ENCODE assay signal across 1 cellular context in the genomic region with DNA sequence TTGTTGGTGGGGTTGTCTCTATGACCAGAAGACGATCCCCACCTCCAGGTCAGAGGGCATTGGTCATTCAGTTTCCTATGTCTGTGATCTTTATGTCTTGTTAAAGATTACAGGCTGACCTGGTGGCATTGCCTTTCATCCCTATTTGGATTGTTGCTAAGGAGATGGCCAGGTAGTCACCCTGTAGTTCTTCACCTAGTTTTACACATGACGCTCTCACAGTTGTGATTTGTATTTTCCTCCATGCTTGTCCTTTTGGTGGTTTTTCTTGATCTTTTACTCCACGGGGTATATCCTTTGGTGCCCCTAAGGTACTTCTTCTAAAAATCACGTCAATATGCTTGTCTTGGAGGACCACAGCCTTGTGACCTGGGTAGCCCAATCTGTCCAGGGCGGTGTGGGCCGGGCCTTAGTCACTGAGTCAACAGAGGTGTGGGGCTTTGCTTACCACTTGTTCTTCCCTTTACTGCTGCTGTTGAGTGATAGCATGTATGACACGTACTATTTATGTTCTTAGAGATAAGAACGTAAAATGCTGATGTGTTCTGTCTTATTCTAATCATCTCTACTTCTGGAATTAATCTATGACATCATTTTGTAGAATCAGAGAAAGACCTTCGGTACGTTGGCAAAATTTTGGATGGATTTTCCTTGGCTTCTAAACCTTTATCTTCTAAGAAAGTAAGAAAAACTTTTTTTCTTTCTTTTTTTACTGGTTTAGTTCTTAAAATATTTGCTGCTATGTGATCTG.
TF ChIP-seq lines count a peak whose summit lies in the region.

No MANE protein-coding gene starts in this region.

TF ChIP-seq in K562, 482 proteins besides CTCF, POLR2A, EP300 and RAD21 (continued from another document and continues in another):
- TF ChIP-seq, protein P1, sequence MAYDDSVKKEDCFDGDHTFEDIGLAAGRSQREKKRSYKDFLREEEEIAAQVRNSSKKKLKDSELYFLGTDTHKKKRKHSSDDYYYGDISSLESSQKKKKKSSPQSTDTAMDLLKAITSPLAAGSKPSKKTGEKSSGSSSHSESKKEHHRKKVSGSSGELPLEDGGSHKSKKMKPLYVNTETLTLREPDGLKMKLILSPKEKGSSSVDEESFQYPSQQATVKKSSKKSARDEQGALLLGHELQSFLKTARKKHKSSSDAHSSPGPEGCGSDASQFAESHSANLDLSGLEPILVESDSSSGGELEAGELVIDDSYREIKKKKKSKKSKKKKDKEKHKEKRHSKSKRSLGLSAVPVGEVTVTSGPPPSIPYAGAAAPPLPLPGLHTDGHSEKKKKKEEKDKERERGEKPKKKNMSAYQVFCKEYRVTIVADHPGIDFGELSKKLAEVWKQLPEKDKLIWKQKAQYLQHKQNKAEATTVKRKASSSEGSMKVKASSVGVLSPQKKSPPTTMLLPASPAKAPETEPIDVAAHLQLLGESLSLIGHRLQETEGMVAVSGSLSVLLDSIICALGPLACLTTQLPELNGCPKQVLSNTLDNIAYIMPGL (CRISPR knock-in tag; IDR thresholded peaks at IDR 0.05): no peak
- TF ChIP-seq LARP7 (IDR thresholded peaks at IDR 0.05): no peak
- TF ChIP-seq SAFB (IDR thresholded peaks at IDR 0.05; ENCODE audit: borderline replicate concordance, low read depth, low read length): no peak
- no peak for TF ChIP-seq TCF7L2 (IDR thresholded peaks at IDR 0.05; ENCODE audit: low read depth, low read length)
- no peak for TF ChIP-seq CHD1 (IDR thresholded peaks at IDR 0.05; ENCODE audit: low read length)
- no peak for TF ChIP-seq XRCC3 (IDR thresholded peaks at IDR 0.05)
- no peak for TF ChIP-seq FUS (optimal IDR thresholded peaks at IDR 0.05; ENCODE audit: low read depth, low read length)
- TF ChIP-seq HEY1 (CRISPR knock-in tag; IDR thresholded peaks at IDR 0.05; ENCODE audit: borderline replicate concordance): no peak
- TF ChIP-seq SMAD2 (IDR thresholded peaks at IDR 0.05; ENCODE audit: low read depth, low read length): no peak
- no peak for TF ChIP-seq HNRNPUL1 (IDR thresholded peaks at IDR 0.05; ENCODE audit: low read length)
- no peak for TF ChIP-seq RBM25 (IDR thresholded peaks at IDR 0.05; ENCODE audit: low read depth, low read length, severe bottlenecking)
- TF ChIP-seq ILF3 (IDR thresholded peaks at IDR 0.05; ENCODE audit: borderline replicate concordance): no peak
- no peak for TF ChIP-seq NFYB (IDR thresholded peaks at IDR 0.05; ENCODE audit: extremely low read depth, insufficient read length)
- TF ChIP-seq ZFX (CRISPR knock-in tag; IDR thresholded peaks at IDR 0.05): no peak
- no peak for TF ChIP-seq XRCC5 (IDR thresholded peaks at IDR 0.05; ENCODE audit: low read depth, low read length)
- TF ChIP-seq, protein P2, sequence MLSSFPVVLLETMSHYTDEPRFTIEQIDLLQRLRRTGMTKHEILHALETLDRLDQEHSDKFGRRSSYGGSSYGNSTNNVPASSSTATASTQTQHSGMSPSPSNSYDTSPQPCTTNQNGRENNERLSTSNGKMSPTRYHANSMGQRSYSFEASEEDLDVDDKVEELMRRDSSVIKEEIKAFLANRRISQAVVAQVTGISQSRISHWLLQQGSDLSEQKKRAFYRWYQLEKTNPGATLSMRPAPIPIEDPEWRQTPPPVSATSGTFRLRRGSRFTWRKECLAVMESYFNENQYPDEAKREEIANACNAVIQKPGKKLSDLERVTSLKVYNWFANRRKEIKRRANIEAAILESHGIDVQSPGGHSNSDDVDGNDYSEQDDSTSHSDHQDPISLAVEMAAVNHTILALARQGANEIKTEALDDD (IDR thresholded peaks at IDR 0.05): peak; percentile 63; the same call in 1 of the 2 replicates
- no peak for TF ChIP-seq ZNF146 (CRISPR knock-in tag; IDR thresholded peaks at IDR 0.05; ENCODE audit: unreplicated experiment)
- TF ChIP-seq, protein P3, sequence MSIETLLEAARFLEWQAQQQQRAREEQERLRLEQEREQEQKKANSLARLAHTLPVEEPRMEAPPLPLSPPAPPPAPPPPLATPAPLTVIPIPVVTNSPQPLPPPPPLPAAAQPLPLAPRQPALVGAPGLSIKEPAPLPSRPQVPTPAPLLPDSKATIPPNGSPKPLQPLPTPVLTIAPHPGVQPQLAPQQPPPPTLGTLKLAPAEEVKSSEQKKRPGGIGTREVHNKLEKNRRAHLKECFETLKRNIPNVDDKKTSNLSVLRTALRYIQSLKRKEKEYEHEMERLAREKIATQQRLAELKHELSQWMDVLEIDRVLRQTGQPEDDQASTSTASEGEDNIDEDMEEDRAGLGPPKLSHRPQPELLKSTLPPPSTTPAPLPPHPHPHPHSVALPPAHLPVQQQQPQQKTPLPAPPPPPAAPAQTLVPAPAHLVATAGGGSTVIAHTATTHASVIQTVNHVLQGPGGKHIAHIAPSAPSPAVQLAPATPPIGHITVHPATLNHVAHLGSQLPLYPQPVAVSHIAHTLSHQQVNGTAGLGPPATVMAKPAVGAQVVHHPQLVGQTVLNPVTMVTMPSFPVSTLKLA (conservative IDR thresholded peaks at IDR 0.05): peak; percentile 37 to 70; a peak in 2 of 4 replicates
- no peak for TF ChIP-seq ASH1L (IDR thresholded peaks at IDR 0.05; ENCODE audit: borderline replicate concordance, low read depth, partially characterized antibody)
- no peak for TF ChIP-seq BMI1 (IDR thresholded peaks at IDR 0.05; ENCODE audit: low read length)
- TF ChIP-seq YBX1 (IDR thresholded peaks at IDR 0.05): no peak
- TF ChIP-seq CHD2 (IDR thresholded peaks at IDR 0.05; ENCODE audit: low read depth, low read length): no peak
- TF ChIP-seq NR4A1 (CRISPR knock-in tag; IDR thresholded peaks at IDR 0.05): no peak
- 0 out of 2 replicates have a peak, but pooled peaks have one; percentile 32 for TF ChIP-seq NR4A1 (tag; IDR thresholded peaks at IDR 0.05)
- TF ChIP-seq NR2C2 (CRISPR knock-in tag; IDR thresholded peaks at IDR 0.05): no peak
- TF ChIP-seq NR2C2 (tag; IDR thresholded peaks at IDR 0.05): peak; percentile 53; the same call in 1 of the 2 replicates
- no peak for TF ChIP-seq HLTF (IDR thresholded peaks at IDR 0.05)
- TF ChIP-seq SIX5 (IDR thresholded peaks at IDR 0.05; ENCODE audit: borderline replicate concordance in 1 of 2, insufficient read depth in 1 of 2, low read depth in 1 of 2, low read length in 2 of 2): no peak
- TF ChIP-seq TRIM24 (IDR thresholded peaks at IDR 0.05): peak; percentile 39 to 73; a peak in 3 of 4 replicates
- TF ChIP-seq WHSC1 (IDR thresholded peaks at IDR 0.05; ENCODE audit: low read length): no peak
- no peak for TF ChIP-seq ZNF445 (CRISPR knock-in tag; IDR thresholded peaks at IDR 0.05; ENCODE audit: low read depth)
- TF ChIP-seq PHTF2 (CRISPR knock-in tag; IDR thresholded peaks at IDR 0.05): no peak
- no peak for TF ChIP-seq HDGF (IDR thresholded peaks at IDR 0.05)
- TF ChIP-seq KLF6 (CRISPR knock-in tag; IDR thresholded peaks at IDR 0.05; ENCODE audit: borderline replicate concordance): no peak
- no peak for TF ChIP-seq SIRT6 (IDR thresholded peaks at IDR 0.05; ENCODE audit: low read depth, low read length)
- TF ChIP-seq PML (IDR thresholded peaks at IDR 0.05; ENCODE audit: low read length): peak; percentile 73
- TF ChIP-seq TFAM (CRISPR knock-in tag; conservative IDR thresholded peaks at IDR 0.05): no peak
- no peak for TF ChIP-seq ZNF3 (CRISPR knock-in tag; IDR thresholded peaks at IDR 0.05)
- TF ChIP-seq, protein P4, sequence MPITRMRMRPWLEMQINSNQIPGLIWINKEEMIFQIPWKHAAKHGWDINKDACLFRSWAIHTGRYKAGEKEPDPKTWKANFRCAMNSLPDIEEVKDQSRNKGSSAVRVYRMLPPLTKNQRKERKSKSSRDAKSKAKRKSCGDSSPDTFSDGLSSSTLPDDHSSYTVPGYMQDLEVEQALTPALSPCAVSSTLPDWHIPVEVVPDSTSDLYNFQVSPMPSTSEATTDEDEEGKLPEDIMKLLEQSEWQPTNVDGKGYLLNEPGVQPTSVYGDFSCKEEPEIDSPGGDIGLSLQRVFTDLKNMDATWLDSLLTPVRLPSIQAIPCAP (CRISPR knock-in tag; IDR thresholded peaks at IDR 0.05; ENCODE audit: borderline replicate concordance): no peak
- TF ChIP-seq ERF (CRISPR knock-in tag; IDR thresholded peaks at IDR 0.05): no peak
- TF ChIP-seq ARID2 (IDR thresholded peaks at IDR 0.05): no peak
- no peak for TF ChIP-seq PHB (CRISPR knock-in tag; IDR thresholded peaks at IDR 0.05)
- TF ChIP-seq NCOA6 (IDR thresholded peaks at IDR 0.05): no peak
- TF ChIP-seq IRF2 (CRISPR knock-in tag; IDR thresholded peaks at IDR 0.05): no peak
- no peak for TF ChIP-seq ZNF239 (CRISPR knock-in tag; IDR thresholded peaks at IDR 0.05)
- TF ChIP-seq RHOXF2B (CRISPR knock-in tag; conservative IDR thresholded peaks at IDR 0.05): no peak
- TF ChIP-seq GABPA (tag; conservative IDR thresholded peaks at IDR 0.05; ENCODE audit: low read depth): no peak
- peak; percentile 99 for TF ChIP-seq KDM1A (IDR thresholded peaks at IDR 0.05)
- TF ChIP-seq PRPF4 (IDR thresholded peaks at IDR 0.05; ENCODE audit: insufficient read depth, low read depth, low read length, poor library complexity, severe bottlenecking): no peak
- TF ChIP-seq RB1 (IDR thresholded peaks at IDR 0.05; ENCODE audit: low read depth): peak; percentile 40; the same call in 1 of the 2 replicates
- TF ChIP-seq, protein P5, sequence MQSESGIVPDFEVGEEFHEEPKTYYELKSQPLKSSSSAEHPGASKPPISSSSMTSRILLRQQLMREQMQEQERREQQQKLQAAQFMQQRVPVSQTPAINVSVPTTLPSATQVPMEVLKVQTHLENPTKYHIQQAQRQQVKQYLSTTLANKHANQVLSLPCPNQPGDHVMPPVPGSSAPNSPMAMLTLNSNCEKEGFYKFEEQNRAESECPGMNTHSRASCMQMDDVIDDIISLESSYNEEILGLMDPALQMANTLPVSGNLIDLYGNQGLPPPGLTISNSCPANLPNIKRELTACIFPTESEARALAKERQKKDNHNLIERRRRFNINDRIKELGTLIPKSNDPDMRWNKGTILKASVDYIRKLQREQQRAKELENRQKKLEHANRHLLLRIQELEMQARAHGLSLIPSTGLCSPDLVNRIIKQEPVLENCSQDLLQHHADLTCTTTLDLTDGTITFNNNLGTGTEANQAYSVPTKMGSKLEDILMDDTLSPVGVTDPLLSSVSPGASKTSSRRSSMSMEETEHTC (IDR thresholded peaks at IDR 0.05): peak; percentile 65
- TF ChIP-seq ZNF384 (IDR thresholded peaks at IDR 0.05; ENCODE audit: low read depth, low read length): no peak
- TF ChIP-seq ZNF217 (CRISPR knock-in tag; IDR thresholded peaks at IDR 0.05): no peak
- TF ChIP-seq CEBPG (CRISPR knock-in tag; IDR thresholded peaks at IDR 0.05): no peak
- TF ChIP-seq CEBPG (tag; conservative IDR thresholded peaks at IDR 0.05 in 1 of 2, IDR thresholded peaks at IDR 0.05 in 1 of 2): no peak
- TF ChIP-seq, protein P6, sequence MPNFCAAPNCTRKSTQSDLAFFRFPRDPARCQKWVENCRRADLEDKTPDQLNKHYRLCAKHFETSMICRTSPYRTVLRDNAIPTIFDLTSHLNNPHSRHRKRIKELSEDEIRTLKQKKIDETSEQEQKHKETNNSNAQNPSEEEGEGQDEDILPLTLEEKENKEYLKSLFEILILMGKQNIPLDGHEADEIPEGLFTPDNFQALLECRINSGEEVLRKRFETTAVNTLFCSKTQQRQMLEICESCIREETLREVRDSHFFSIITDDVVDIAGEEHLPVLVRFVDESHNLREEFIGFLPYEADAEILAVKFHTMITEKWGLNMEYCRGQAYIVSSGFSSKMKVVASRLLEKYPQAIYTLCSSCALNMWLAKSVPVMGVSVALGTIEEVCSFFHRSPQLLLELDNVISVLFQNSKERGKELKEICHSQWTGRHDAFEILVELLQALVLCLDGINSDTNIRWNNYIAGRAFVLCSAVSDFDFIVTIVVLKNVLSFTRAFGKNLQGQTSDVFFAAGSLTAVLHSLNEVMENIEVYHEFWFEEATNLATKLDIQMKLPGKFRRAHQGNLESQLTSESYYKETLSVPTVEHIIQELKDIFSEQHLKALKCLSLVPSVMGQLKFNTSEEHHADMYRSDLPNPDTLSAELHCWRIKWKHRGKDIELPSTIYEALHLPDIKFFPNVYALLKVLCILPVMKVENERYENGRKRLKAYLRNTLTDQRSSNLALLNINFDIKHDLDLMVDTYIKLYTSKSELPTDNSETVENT (CRISPR knock-in tag; IDR thresholded peaks at IDR 0.05): no peak
- TF ChIP-seq, protein P7, sequence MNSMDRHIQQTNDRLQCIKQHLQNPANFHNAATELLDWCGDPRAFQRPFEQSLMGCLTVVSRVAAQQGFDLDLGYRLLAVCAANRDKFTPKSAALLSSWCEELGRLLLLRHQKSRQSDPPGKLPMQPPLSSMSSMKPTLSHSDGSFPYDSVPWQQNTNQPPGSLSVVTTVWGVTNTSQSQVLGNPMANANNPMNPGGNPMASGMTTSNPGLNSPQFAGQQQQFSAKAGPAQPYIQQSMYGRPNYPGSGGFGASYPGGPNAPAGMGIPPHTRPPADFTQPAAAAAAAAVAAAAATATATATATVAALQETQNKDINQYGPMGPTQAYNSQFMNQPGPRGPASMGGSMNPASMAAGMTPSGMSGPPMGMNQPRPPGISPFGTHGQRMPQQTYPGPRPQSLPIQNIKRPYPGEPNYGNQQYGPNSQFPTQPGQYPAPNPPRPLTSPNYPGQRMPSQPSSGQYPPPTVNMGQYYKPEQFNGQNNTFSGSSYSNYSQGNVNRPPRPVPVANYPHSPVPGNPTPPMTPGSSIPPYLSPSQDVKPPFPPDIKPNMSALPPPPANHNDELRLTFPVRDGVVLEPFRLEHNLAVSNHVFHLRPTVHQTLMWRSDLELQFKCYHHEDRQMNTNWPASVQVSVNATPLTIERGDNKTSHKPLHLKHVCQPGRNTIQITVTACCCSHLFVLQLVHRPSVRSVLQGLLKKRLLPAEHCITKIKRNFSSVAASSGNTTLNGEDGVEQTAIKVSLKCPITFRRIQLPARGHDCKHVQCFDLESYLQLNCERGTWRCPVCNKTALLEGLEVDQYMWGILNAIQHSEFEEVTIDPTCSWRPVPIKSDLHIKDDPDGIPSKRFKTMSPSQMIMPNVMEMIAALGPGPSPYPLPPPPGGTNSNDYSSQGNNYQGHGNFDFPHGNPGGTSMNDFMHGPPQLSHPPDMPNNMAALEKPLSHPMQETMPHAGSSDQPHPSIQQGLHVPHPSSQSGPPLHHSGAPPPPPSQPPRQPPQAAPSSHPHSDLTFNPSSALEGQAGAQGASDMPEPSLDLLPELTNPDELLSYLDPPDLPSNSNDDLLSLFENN (IDR thresholded peaks at IDR 0.05; ENCODE audit: low read depth in 2 of 2, low read length in 2 of 2): peak in 1 of 2 experiments; percentile 88; a peak in 2 of 4 replicates
- no peak for TF ChIP-seq MEF2A (IDR thresholded peaks at IDR 0.05; ENCODE audit: control insufficient read depth, low read depth, low read length)
- peak in 1 of 2 experiments; percentile 85; a peak in 1 of 4 replicates for TF ChIP-seq ARNT (IDR thresholded peaks at IDR 0.05)
- peak; percentile 98 for TF ChIP-seq ARID1B (IDR thresholded peaks at IDR 0.05)
- TF ChIP-seq RNF2 (IDR thresholded peaks at IDR 0.05): no peak
- TF ChIP-seq, protein P8, sequence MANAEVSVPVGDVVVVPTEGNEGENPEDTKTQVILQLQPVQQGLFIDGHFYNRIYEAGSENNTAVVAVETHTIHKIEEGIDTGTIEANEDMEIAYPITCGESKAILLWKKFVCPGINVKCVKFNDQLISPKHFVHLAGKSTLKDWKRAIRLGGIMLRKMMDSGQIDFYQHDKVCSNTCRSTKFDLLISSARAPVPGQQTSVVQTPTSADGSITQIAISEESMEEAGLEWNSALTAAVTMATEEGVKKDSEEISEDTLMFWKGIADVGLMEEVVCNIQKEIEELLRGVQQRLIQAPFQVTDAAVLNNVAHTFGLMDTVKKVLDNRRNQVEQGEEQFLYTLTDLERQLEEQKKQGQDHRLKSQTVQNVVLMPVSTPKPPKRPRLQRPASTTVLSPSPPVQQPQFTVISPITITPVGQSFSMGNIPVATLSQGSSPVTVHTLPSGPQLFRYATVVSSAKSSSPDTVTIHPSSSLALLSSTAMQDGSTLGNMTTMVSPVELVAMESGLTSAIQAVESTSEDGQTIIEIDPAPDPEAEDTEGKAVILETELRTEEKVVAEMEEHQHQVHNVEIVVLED (CRISPR knock-in tag; IDR thresholded peaks at IDR 0.05): no peak
